In the genomic region with DNA sequence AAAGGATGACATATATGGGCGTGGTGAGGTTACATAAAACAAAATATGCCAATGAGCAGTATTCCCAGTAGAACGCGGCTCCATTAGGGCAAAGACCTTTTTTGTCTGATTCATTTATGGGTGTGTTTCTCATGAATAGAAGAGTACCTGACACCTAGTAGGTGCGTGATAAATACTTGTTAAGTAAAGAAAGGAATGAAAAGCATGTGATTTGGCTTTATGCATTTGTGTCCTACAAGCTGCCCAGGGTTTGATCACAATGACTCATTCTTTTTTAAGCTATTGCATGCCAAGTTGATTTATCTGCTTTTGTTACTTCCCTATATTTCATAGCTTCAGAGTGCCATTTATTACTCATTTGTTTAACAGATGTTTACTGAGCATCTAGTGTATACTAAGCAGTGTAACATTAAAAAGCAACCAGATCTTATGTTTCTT, we compare ENCODE assay signal across 10 cellular contexts. TPM values are rescaled to one million over a fixed set of nuclear protein-coding genes. Genes with fewer than 3 reads are reported as not detected.
DNase-seq lines count a peak whose midpoint lies in the region; ATAC-seq and TF ChIP-seq lines count a peak whose summit lies in the region.
"Had no signal": no experiment of that assay in that cellular context is flagged by ENCODE, and none has a peak within 500 bp of the region (broad histone marks: within the 10 kb centered on the region; RNA-seq: fewer than 3 reads in every experiment).

No MANE protein-coding gene starts in this region.

- TF ChIP-seq CTCF in body of pancreas (IDR thresholded peaks at IDR 0.05) = no peak
- no peak for TF ChIP-seq CTCF in right lobe of liver (IDR thresholded peaks at IDR 0.05)

- ATAC-seq in body of pancreas = peak; percentile 50
- peak; percentile 18 to 80 (median 40) for ATAC-seq in right lobe of liver
- ATAC-seq in GM21723 (IDR thresholded peaks at IDR 0.05; ENCODE audit: unreplicated experiment) = no peak
- ATAC-seq: natural killer cell had no signal

- POLR2A ChIA-PET in activated CD4-positive, alpha-beta memory T cell treated with anti-CD3 and anti-CD28 coated beads for 36 hours (lab: Charles Lee) = no interaction called here

- intact Hi-C loops in body of pancreas (cut with DNase I) (no loop called here), right lobe of liver (cut with DNase I) (no loop called here)
- intact Hi-C loops in activated CD4-positive, alpha-beta memory T cell treated with anti-CD3 and anti-CD28 coated beads for 36 hours (cut with micrococcal nuclease) = no loop called here

- H3K9me3 ChIP-seq in body of pancreas = no peaks in the 10 kb centered on the region
- no peaks in the 10 kb centered on the region for H3K9me3 ChIP-seq in right lobe of liver

- H3K4me3 ChIP-seq in body of pancreas = no peak overlapping the region
- H3K4me3 ChIP-seq in right lobe of liver = peak overlapping the region in 1 of 3 donors; percentile 28

- no peak overlapping the region for H3K4me3 Mint-ChIP-seq in activated CD4-positive, alpha-beta memory T cell treated with anti-CD3 and anti-CD28 coated beads for 36 hours
- H3K4me3 Mint-ChIP-seq: natural killer cell had no signal

- H3K36me3 Mint-ChIP-seq in activated CD4-positive, alpha-beta memory T cell treated with anti-CD3 and anti-CD28 coated beads for 36 hours = peaks cover 4% of the 10 kb centered on the region
- H3K36me3 Mint-ChIP-seq: natural killer cell had no signal

- CTCF ChIA-PET in activated CD4-positive, alpha-beta memory T cell treated with anti-CD3 and anti-CD28 coated beads for 36 hours (lab: Charles Lee) = no interaction called here

- H3K36me3 ChIP-seq in body of pancreas (replicated peaks in 1 of 2; ENCODE audit: insufficient read depth in 1 of 2, low read depth in 2 of 2) (no peaks in the 10 kb centered on the region), right lobe of liver (no peaks in the 10 kb centered on the region)

- H3K27me3 ChIP-seq in body of pancreas (no peaks in the 10 kb centered on the region), right lobe of liver (no peaks in the 10 kb centered on the region)

- H3K9me3 Mint-ChIP-seq in activated CD4-positive, alpha-beta memory T cell treated with anti-CD3 and anti-CD28 coated beads for 36 hours = no peaks in the 10 kb centered on the region
- H3K9me3 Mint-ChIP-seq: natural killer cell had no signal

- no peaks in the 10 kb centered on the region for H3K27me3 Mint-ChIP-seq in activated CD4-positive, alpha-beta memory T cell treated with anti-CD3 and anti-CD28 coated beads for 36 hours

- H3K4me1 ChIP-seq in body of pancreas (no peaks in the 10 kb centered on the region), right lobe of liver (peaks cover 0 to 19% (median 0%) of the 10 kb centered on the region in 4 donors)

- TF ChIP-seq POLR2A in body of pancreas (IDR thresholded peaks at IDR 0.05) (no peak), right lobe of liver (IDR thresholded peaks at IDR 0.05) (no peak)

- DNase-seq in DMS153 treated with DMSO at 0.1 percent for 48 hours (lab: John Stamatoyannopoulos, UW; ENCODE audit: unreplicated experiment) (peak; percentile 22), MV-4-11 (lab: John Stamatoyannopoulos, UW) (peak; percentile 90), body of pancreas (no peak), right lobe of liver (no peak), SHP77 treated with DMSO at 0.1 percent for 48 hours (lab: John Stamatoyannopoulos, UW) (no peak), D341Med (ENCODE audit: low spot score) (no peak)
- DNase-seq in activated CD4-positive, alpha-beta memory T cell treated with anti-CD3 and anti-CD28 coated beads for 36 hours = no peak
- DNase-seq: natural killer cell, RPMI8226 had no signal

- H3K27ac ChIP-seq in body of pancreas (peak overlapping the region in 2 of 4 donors; percentile 8 to 60), right lobe of liver (peak overlapping the region; percentile 68 to 74 (median 71))

- H3K4me1 Mint-ChIP-seq in activated CD4-positive, alpha-beta memory T cell treated with anti-CD3 and anti-CD28 coated beads for 36 hours (ENCODE audit: low read depth) = peaks cover 10% of the 10 kb centered on the region

- WGBS in body of pancreas, 2 donors = 49 to 54% methylated on average over 4 of the region's 4 CpGs
- WGBS in right lobe of liver (ENCODE audit: insufficient coverage, low coverage, low lambda C conversion rate, missing lambda C conversion rate) = 29% methylated on average over 4 of the region's 4 CpGs

- H3K27ac Mint-ChIP-seq in activated CD4-positive, alpha-beta memory T cell treated with anti-CD3 and anti-CD28 coated beads for 36 hours = no peak overlapping the region
- H3K27ac Mint-ChIP-seq: natural killer cell had no signal

RNA-seq across cellular contexts. Expression of gene KCTD4, which starts 19.1 kb away (rescaled TPM):
- total RNA-seq in body of pancreas (not detected), right lobe of liver (not detected)
- not detected for total RNA-seq in activated CD4-positive, alpha-beta memory T cell treated with anti-CD3 and anti-CD28 coated beads for 36 hours
- total RNA-seq: natural killer cell had no signal

Comparison
In these comparisons a context has a peak if more than half of its experiments do, and no peak if none do; other contexts are left out.
1. DNase-seq: peak in DMS153 treated with DMSO at 0.1 percent for 48 hours (single experiment) and MV-4-11 (single experiment); none in body of pancreas (0 of 4), right lobe of liver (0 of 3), SHP77 treated with DMSO at 0.1 percent for 48 hours (single experiment), activated CD4-positive, alpha-beta memory T cell treated with anti-CD3 and anti-CD28 coated beads for 36 hours (single experiment) and D341Med (single experiment).